15 cellular contexts compared by ENCODE assay signal in genomic region chr9:124010303-124010664, GRCh38. TPM values are rescaled to one million over a fixed set of nuclear protein-coding genes. Genes with fewer than 3 reads are reported as not detected.
DNase-seq lines count a peak whose midpoint lies in the region; ATAC-seq lines count a peak whose summit lies in the region.
"Had no signal": no experiment of that assay in that cellular context is flagged by ENCODE, and none has a peak within 500 bp of the region (broad histone marks: within the 10 kb centered on the region; RNA-seq: fewer than 3 reads in every experiment).

No MANE protein-coding gene starts in this region.

- no peak overlapping the region for H3K23ac ChIP-seq in neuronal stem cell (ENCODE audit: low read depth, low read length, poor library complexity)

- no peaks in the 10 kb centered on the region for H3K9me3 Mint-ChIP-seq in activated CD8-positive, alpha-beta memory T cell treated with anti-CD3 and anti-CD28 coated beads, Interleukin-2, amount 10 ng/mL, durations not matched to agents 7 days and 5 days (ENCODE audit: low read depth)
- H3K9me3 Mint-ChIP-seq in IgD-negative memory B cell = peaks cover 0 to 15% (median 3%) of the 10 kb centered on the region in 3 donors
- no peaks in the 10 kb centered on the region for H3K9me3 Mint-ChIP-seq in activated naive CD8-positive, alpha-beta T cell treated with anti-CD3 and anti-CD28 coated beads, Interleukin-2, amount 50 U/mL, for 24 hours

- H3K4me3 ChIP-seq in neuronal stem cell (ENCODE audit: low read length in 2 of 2) = no peak overlapping the region
- H3K4me3 ChIP-seq: SJCRH30 had no signal

- no peak overlapping the region for H3K27ac ChIP-seq in neuronal stem cell (replicated peaks; ENCODE audit: low read length)
- H3K27ac ChIP-seq: HL-60, SJCRH30 had no signal

- H3K18ac ChIP-seq in neuronal stem cell (ENCODE audit: low read length) = peak overlapping the region; percentile 79

- H4K91ac ChIP-seq in neuronal stem cell (ENCODE audit: low read depth, low read length, poor library complexity) = no peak overlapping the region

- no peak overlapping the region for H3K4ac ChIP-seq in neuronal stem cell (ENCODE audit: low read length)

- H3K36me3 ChIP-seq in neuronal stem cell (replicated peaks in 1 of 2; ENCODE audit: control insufficient read depth in 2 of 2, insufficient read depth in 2 of 2, low read length in 2 of 2) = peaks cover 0 to 11% of the 10 kb centered on the region in 2 donors
- H3K36me3 ChIP-seq: SJCRH30 had no signal

- H2BK5ac ChIP-seq in neuronal stem cell (ENCODE audit: low read length) = no peak overlapping the region

- no CpG with 5 or more reads among the region's 9 CpGs for WGBS in neuronal stem cell (ENCODE audit: extremely low coverage in 2 of 2, insufficient read length in 2 of 2, insufficient replicate concordance in 1 of 2), 2 donors

- no peak overlapping the region for H3K9ac ChIP-seq in neuronal stem cell (ENCODE audit: low read depth, low read length, poor library complexity)

- no peak for ATAC-seq in activated CD8-positive, alpha-beta memory T cell treated with anti-CD3 and anti-CD28 coated beads, Interleukin-2, amount 10 ng/mL, durations not matched to agents 7 days and 5 days
- no peak for ATAC-seq in activated naive CD8-positive, alpha-beta T cell treated with anti-CD3 and anti-CD28 coated beads, Interleukin-2, amount 50 U/mL, for 24 hours

- H3K9me3 ChIP-seq in neuronal stem cell (replicated peaks in 1 of 2; ENCODE audit: control insufficient read depth in 2 of 2, insufficient read depth in 1 of 2, low read depth in 1 of 2, low read length in 2 of 2) = peaks cover 3 to 10% of the 10 kb centered on the region in 2 donors
- H3K9me3 ChIP-seq: SJCRH30 had no signal

- peaks cover 12% of the 10 kb centered on the region for H3K4me1 Mint-ChIP-seq in activated CD8-positive, alpha-beta memory T cell treated with anti-CD3 and anti-CD28 coated beads, Interleukin-2, amount 10 ng/mL, durations not matched to agents 7 days and 5 days
- peaks cover 18 to 42% (median 23%) of the 10 kb centered on the region in 3 donors for H3K4me1 Mint-ChIP-seq in IgD-negative memory B cell
- H3K4me1 Mint-ChIP-seq in activated naive CD8-positive, alpha-beta T cell treated with anti-CD3 and anti-CD28 coated beads, Interleukin-2, amount 50 U/mL, for 24 hours = peaks cover 32% of the 10 kb centered on the region

- no peak overlapping the region for H2AFZ ChIP-seq in neuronal stem cell (ENCODE audit: low read length)

- peak overlapping the region; percentile 75 for H3K4me2 ChIP-seq in neuronal stem cell (ENCODE audit: insufficient read depth, low read length, poor library complexity, severe bottlenecking)

- peak overlapping the region; percentile 40 for H2BK15ac ChIP-seq in neuronal stem cell (ENCODE audit: low read length)

- H3K4me1 ChIP-seq in neuronal stem cell (ENCODE audit: control insufficient read depth in 2 of 2, insufficient read depth in 1 of 2, low read depth in 1 of 2, low read length in 2 of 2) = peaks cover 20 to 37% of the 10 kb centered on the region in 2 donors

- no peak overlapping the region for H3K14ac ChIP-seq in neuronal stem cell (ENCODE audit: low read length)

- H2BK120ac ChIP-seq in neuronal stem cell (ENCODE audit: low read depth, low read length) = no peak overlapping the region

- H2BK12ac ChIP-seq in neuronal stem cell (ENCODE audit: low read length) = peak overlapping the region; percentile 75

- peaks cover 86% of the 10 kb centered on the region for H3K27me3 Mint-ChIP-seq in activated CD8-positive, alpha-beta memory T cell treated with anti-CD3 and anti-CD28 coated beads, Interleukin-2, amount 10 ng/mL, durations not matched to agents 7 days and 5 days
- H3K27me3 Mint-ChIP-seq in IgD-negative memory B cell = peaks cover 61% of the 10 kb centered on the region
- peaks cover 78% of the 10 kb centered on the region for H3K27me3 Mint-ChIP-seq in activated naive CD8-positive, alpha-beta T cell treated with anti-CD3 and anti-CD28 coated beads, Interleukin-2, amount 50 U/mL, for 24 hours

- DNase-seq in activated CD8-positive, alpha-beta memory T cell treated with anti-CD3 and anti-CD28 coated beads, Interleukin-2, amount 10 ng/mL, durations not matched to agents 7 days and 5 days = no peak
- no peak for DNase-seq in activated CD8-positive, alpha-beta memory T cell treated with anti-CD3 and anti-CD28 coated beads, Interleukin-2, amount 50 U/mL, for 48 hours
- DNase-seq in activated naive CD8-positive, alpha-beta T cell treated with anti-CD3 and anti-CD28 coated beads, Interleukin-2, amount 50 U/mL, for 24 hours = no peak
- DNase-seq in neuronal stem cell (ENCODE audit: low spot score) = no peak
- no peak for DNase-seq in DMS79 (lab: John Stamatoyannopoulos, UW)
- no peak for DNase-seq in RPMI8226
- no peak for DNase-seq in stimulated activated CD4-positive, alpha-beta T cell treated with anti-CD3 and anti-CD28 coated beads, Interleukin-4, amount 100 ng/mL, for 1 hour
- DNase-seq: amniotic stem cell; midbrain; NCI-H2029; SJCRH30; stimulated activated CD4-positive, alpha-beta T cell treated with anti-CD3 and anti-CD28 coated beads, Interleukin-12 subunit alpha, Interleukin-12 subunit beta, amount 100 ng/mL, for 4 hours had no signal

- H3K36me3 Mint-ChIP-seq in activated CD8-positive, alpha-beta memory T cell treated with anti-CD3 and anti-CD28 coated beads, Interleukin-2, amount 10 ng/mL, durations not matched to agents 7 days and 5 days = peaks cover 8% of the 10 kb centered on the region
- peaks cover 2% of the 10 kb centered on the region for H3K36me3 Mint-ChIP-seq in IgD-negative memory B cell
- no peaks in the 10 kb centered on the region for H3K36me3 Mint-ChIP-seq in activated naive CD8-positive, alpha-beta T cell treated with anti-CD3 and anti-CD28 coated beads, Interleukin-2, amount 50 U/mL, for 24 hours (ENCODE audit: low read depth)

- H3K79me1 ChIP-seq in neuronal stem cell (ENCODE audit: low read depth, low read length) = peaks cover 6% of the 10 kb centered on the region

- H3K27me3 ChIP-seq in neuronal stem cell (ENCODE audit: control insufficient read depth in 3 of 3, insufficient read depth in 3 of 3, low read depth in 1 of 3, low read length in 3 of 3) = peaks cover 0 to 96% (median 6%) of the 10 kb centered on the region in 3 experiments

- CTCF ChIA-PET in activated CD8-positive, alpha-beta memory T cell treated with anti-CD3 and anti-CD28 coated beads, Interleukin-2, amount 10 ng/mL, durations not matched to agents 7 days and 5 days (lab: Charles Lee) = interaction anchor here (1.0 kb wide), 1 partner anchor 31 kb away, joined by 4 read pairs; no protein-coding TSS in a partner anchor

- H4K8ac ChIP-seq in neuronal stem cell (ENCODE audit: low read depth, low read length) = no peak overlapping the region

- H3K27ac Mint-ChIP-seq in activated CD8-positive, alpha-beta memory T cell treated with anti-CD3 and anti-CD28 coated beads, Interleukin-2, amount 10 ng/mL, durations not matched to agents 7 days and 5 days = peak overlapping the region; percentile 59
- peak overlapping the region; percentile 74 to 96 (median 95) for H3K27ac Mint-ChIP-seq in IgD-negative memory B cell
- peak overlapping the region; percentile 29 for H3K27ac Mint-ChIP-seq in activated naive CD8-positive, alpha-beta T cell treated with anti-CD3 and anti-CD28 coated beads, Interleukin-2, amount 50 U/mL, for 24 hours
- H3K27ac Mint-ChIP-seq: progenitor cell of endocrine pancreas had no signal

- H2AK5ac ChIP-seq in neuronal stem cell (ENCODE audit: low read depth, low read length) = peak overlapping the region; percentile 64

- no peak overlapping the region for H3K4me3 Mint-ChIP-seq in activated CD8-positive, alpha-beta memory T cell treated with anti-CD3 and anti-CD28 coated beads, Interleukin-2, amount 10 ng/mL, durations not matched to agents 7 days and 5 days
- H3K4me3 Mint-ChIP-seq in IgD-negative memory B cell = peak overlapping the region; percentile 38 to 90 (median 61)
- no peak overlapping the region for H3K4me3 Mint-ChIP-seq in activated naive CD8-positive, alpha-beta T cell treated with anti-CD3 and anti-CD28 coated beads, Interleukin-2, amount 50 U/mL, for 24 hours

RNA-seq across cellular contexts. Expression of gene LHX2, which starts 1.3 kb away (rescaled TPM):
- not detected for total RNA-seq in activated CD8-positive, alpha-beta memory T cell treated with anti-CD3 and anti-CD28 coated beads, Interleukin-2, amount 10 ng/mL, durations not matched to agents 7 days and 5 days
- polyA plus RNA-seq in IgD-negative memory B cell = not detected
- 373 TPM for polyA plus RNA-seq in neuronal stem cell (2013, experiment 1 of 2)
- polyA plus RNA-seq in neuronal stem cell (2013, experiment 2 of 2) = 381 TPM
- total RNA-seq: progenitor cell of endocrine pancreas had no signal

Comparison
In these comparisons a context has a peak if more than half of its experiments do, and no peak if none do; other contexts are left out.
1. H3K27ac Mint-ChIP-seq: peak in every context shown above with its lines; median percentile 95 in IgD-negative memory B cell; 59 in activated CD8-positive, alpha-beta memory T cell treated with anti-CD3 and anti-CD28 coated beads, Interleukin-2, amount 10 ng/mL, durations not matched to agents 7 days and 5 days; 29 in activated naive CD8-positive, alpha-beta T cell treated with anti-CD3 and anti-CD28 coated beads, Interleukin-2, amount 50 U/mL, for 24 hours.
2. H3K4me3 Mint-ChIP-seq: peak in IgD-negative memory B cell (4 of 4); none in activated CD8-positive, alpha-beta memory T cell treated with anti-CD3 and anti-CD28 coated beads, Interleukin-2, amount 10 ng/mL, durations not matched to agents 7 days and 5 days (single experiment) and activated naive CD8-positive, alpha-beta T cell treated with anti-CD3 and anti-CD28 coated beads, Interleukin-2, amount 50 U/mL, for 24 hours (single experiment).